8 cellular contexts compared by ENCODE assay signal in genomic region chr5:175967471-175968372, GRCh38. TPM values are rescaled to one million over a fixed set of nuclear protein-coding genes. Genes with fewer than 3 reads are reported as not detected.
DNase-seq lines count a peak whose midpoint lies in the region; ATAC-seq and TF ChIP-seq lines count a peak whose summit lies in the region.
"Not testable (repeated sequence)": the region's sequence is repeated elsewhere in the genome, so short reads cannot be mapped to it uniquely, and the experiment has no call there.

TSS of gene THOC3 (minus strand) at chr5:175968315. CDS start at chr5:175968208, 107 bp downstream.

- peak; percentile 54 for TF ChIP-seq POLR2A in GM19099 (IDR thresholded peaks at IDR 0.05; ENCODE audit: extremely low read depth, insufficient read length, low read depth)

- peak within 1 kb of the TSS in 1 of 2 donors; percentile 10 for H3K27ac ChIP-seq in esophagus (ENCODE audit: low read depth in 2 of 2, low read length in 1 of 2)

- peak; percentile 100 for ATAC-seq in HG03066 (IDR thresholded peaks at IDR 0.05; ENCODE audit: low read depth, unreplicated experiment)
- ATAC-seq in activated T-helper 17 cell treated with anti-CD3 and anti-CD28 coated beads, Interleukin-2, amount 50 U/mL, for 72 hours (replicated peaks) = peak; percentile 99

- H3K27me3 Mint-ChIP-seq in activated T-helper 17 cell treated with anti-CD3 and anti-CD28 coated beads, Interleukin-2, amount 50 U/mL, for 72 hours = not testable (repeated sequence)

- not testable (repeated sequence) for H3K9me3 ChIP-seq in esophagus (ENCODE audit: control insufficient read depth in 2 of 2, insufficient read depth in 1 of 2, low read depth in 1 of 2, low read length in 1 of 2)

- TF ChIP-seq CTCF in AG04449 (IDR thresholded peaks at IDR 0.05; ENCODE audit: insufficient read depth, low read length, missing control alignments) = not testable (repeated sequence)

- peaks cover 28% of the 10 kb centered on the region for H3K36me3 Mint-ChIP-seq in activated T-helper 17 cell treated with anti-CD3 and anti-CD28 coated beads, Interleukin-2, amount 50 U/mL, for 72 hours (ENCODE audit: low read depth)

- CTCF ChIA-PET in AG04449 (lab: Yijun Ruan, JAX) = not testable (repeated sequence)

- H3K4me3 Mint-ChIP-seq in activated T-helper 17 cell treated with anti-CD3 and anti-CD28 coated beads, Interleukin-2, amount 50 U/mL, for 72 hours = peak within 1 kb of the TSS; percentile 83

- H3K9me3 Mint-ChIP-seq in activated T-helper 17 cell treated with anti-CD3 and anti-CD28 coated beads, Interleukin-2, amount 50 U/mL, for 72 hours = not testable (repeated sequence)

- WGBS in esophagus, 2 donors = 0 to 1% methylated on average over 46 to 54 of the region's 67 CpGs

- peak within 1 kb of the TSS; percentile 63 for H3K4me3 ChIP-seq in AG04449 (ENCODE audit: low read depth, low read length)
- peak within 1 kb of the TSS; percentile 67 to 79 for H3K4me3 ChIP-seq in esophagus (ENCODE audit: low read depth in 1 of 2, low read length in 2 of 2)

- not testable (repeated sequence) for DNase-seq in AG04449 (ENCODE audit: low read depth, low spot score)
- DNase-seq in RPMI8226 (peak; percentile 83), mesenteric fat pad (ENCODE audit: low spot score) (peak; percentile 93)
- DNase-seq in stimulated activated CD4-positive, alpha-beta T cell treated with anti-CD3 and anti-CD28 coated beads, Interleukin-2, amount 100 ng/mL, for 24 hours = peak; percentile 70

- H3K27ac Mint-ChIP-seq in activated T-helper 17 cell treated with anti-CD3 and anti-CD28 coated beads, Interleukin-2, amount 50 U/mL, for 72 hours = peak within 1 kb of the TSS; percentile 63

- not testable (repeated sequence) for H3K27me3 ChIP-seq in esophagus (ENCODE audit: control insufficient read depth in 1 of 2, insufficient read depth in 2 of 2, low read length in 2 of 2)

- H3K4me1 Mint-ChIP-seq in activated T-helper 17 cell treated with anti-CD3 and anti-CD28 coated beads, Interleukin-2, amount 50 U/mL, for 72 hours = not testable (repeated sequence)

- not testable (repeated sequence) for H3K36me3 ChIP-seq in esophagus (ENCODE audit: control insufficient read depth in 2 of 2, insufficient read depth in 2 of 2, low read length in 1 of 2)

- POLR2A ChIA-PET in AG04449 (lab: Yijun Ruan, JAX) = not testable (repeated sequence)

- not testable (repeated sequence) for H3K4me1 ChIP-seq in esophagus (ENCODE audit: control insufficient read depth in 2 of 2, insufficient read depth in 2 of 2, low read length in 1 of 2)

RNA-seq across cellular contexts. Expression of gene THOC3, which starts in this region (rescaled TPM):
- 100 to 1,000 TPM; 122 to 126 TPM for total RNA-seq in activated T-helper 17 cell treated with anti-CD3 and anti-CD28 coated beads, Interleukin-2, amount 50 U/mL, for 72 hours
- 100 to 1,000 TPM in 1 of 2 donors, 10 to 100 TPM in 1; 28.7 to 138 TPM for polyA plus RNA-seq in esophagus
- 15.6 TPM for total RNA-seq in mesenteric fat pad
